In the genomic region with DNA sequence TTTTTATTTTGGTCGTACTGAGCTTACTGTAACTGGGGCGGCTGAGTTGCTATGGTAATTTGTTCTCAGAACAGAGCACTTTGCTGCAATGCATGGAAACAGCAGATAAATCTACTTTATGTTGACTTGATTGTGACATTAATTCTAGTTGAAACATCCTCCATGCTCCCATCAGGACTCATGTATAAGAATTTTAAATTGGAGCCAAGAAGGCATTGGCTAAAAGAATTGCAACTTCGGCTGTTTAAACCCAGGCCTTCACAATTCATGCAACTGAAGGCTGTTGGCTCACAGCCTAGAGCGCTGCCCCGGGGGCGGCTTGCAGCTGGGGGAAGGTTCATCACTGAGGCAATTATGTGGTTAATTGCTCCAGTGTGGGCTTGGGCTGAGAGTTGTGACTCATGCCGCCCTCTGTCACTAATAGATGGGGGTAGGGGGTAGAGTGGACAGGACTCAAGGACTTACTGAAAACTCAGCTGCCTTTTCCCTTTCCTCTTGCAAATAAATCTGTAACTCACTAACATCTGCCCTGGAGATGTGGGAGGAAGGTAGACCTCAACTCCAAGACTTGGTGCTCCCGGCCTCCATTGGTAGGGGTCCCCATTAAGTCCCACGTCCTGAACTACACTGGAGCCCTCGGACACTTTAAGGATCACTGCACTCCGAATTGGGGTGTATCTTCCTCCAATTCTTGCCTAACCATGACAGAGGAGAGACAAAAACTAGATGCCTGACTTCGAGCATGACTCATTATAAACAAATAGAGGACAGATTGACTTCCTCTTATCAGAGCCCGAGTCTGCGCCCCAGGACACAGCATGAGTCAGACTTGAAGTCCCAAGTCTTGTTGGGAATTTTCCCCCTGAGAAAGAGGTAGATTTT, we compare ENCODE assay signal across 8 cellular contexts. TPM values are rescaled to one million over a fixed set of nuclear protein-coding genes. Genes with fewer than 3 reads are reported as not detected.
A peak's percentile ranks its signal among the peaks of the same experiment; 100 is the strongest.
DNase-seq lines count a peak whose midpoint lies in the region; ATAC-seq and TF ChIP-seq lines count a peak whose summit lies in the region.

No MANE protein-coding gene starts in this region.

- H3K27ac Mint-ChIP-seq in activated T-helper 2 cell treated with anti-CD3 and anti-CD28 coated beads, Interferon-gamma antibody, Interleukin-2, Interleukin-4, amounts not matched to agents 10 μg/mL and 5 μg/mL and 100 μg/mL, durations not matched to agents 14 hours and 24 hours and 36 hours = peak overlapping the region; percentile 53

- POLR2A ChIA-PET in BJ (lab: Charles Lee) = no interaction called here

- no peaks in the 10 kb centered on the region for H3K9me3 ChIP-seq in heart left ventricle

- no peak for TF ChIP-seq POLR2A in heart left ventricle (IDR thresholded peaks at IDR 0.05)

- peak; percentile 79 for DNase-seq in BJ (ENCODE audit: low read depth)
- DNase-seq in NCI-H2171 treated with DMSO at 0.1 percent for 48 hours (lab: John Stamatoyannopoulos, UW) = peak; percentile 54
- DNase-seq in activated T-helper 2 cell treated with anti-CD3 and anti-CD28 coated beads, Interferon-gamma antibody, Interleukin-2, Interleukin-4, amounts not matched to agents 10 μg/mL and 5 μg/mL and 100 μg/mL, durations not matched to agents 14 hours and 24 hours and 36 hours (ENCODE audit: low spot score) = no peak
- DNase-seq in heart left ventricle = peak; percentile 39 to 77 (median 70)
- DNase-seq in retinal pigment epithelial cell (ENCODE audit: low read depth) = peak; percentile 79
- no peak for DNase-seq in T-helper 9 cell

- peak overlapping the region in 11 of 12 donors; percentile 14 to 88 (median 74) for H3K27ac ChIP-seq in heart left ventricle

- H3K9me3 Mint-ChIP-seq in activated T-helper 2 cell treated with anti-CD3 and anti-CD28 coated beads, Interferon-gamma antibody, Interleukin-2, Interleukin-4, amounts not matched to agents 10 μg/mL and 5 μg/mL and 100 μg/mL, durations not matched to agents 14 hours and 24 hours and 36 hours = no peaks in the 10 kb centered on the region

- CTCF ChIA-PET in BJ (lab: Yijun Ruan, JAX) = interaction anchor here (0.9 kb wide), 1 partner anchor 38 kb away, joined by 4 read pairs; a partner anchor contains a TSS

- H3K4me3 Mint-ChIP-seq in activated T-helper 2 cell treated with anti-CD3 and anti-CD28 coated beads, Interferon-gamma antibody, Interleukin-2, Interleukin-4, amounts not matched to agents 10 μg/mL and 5 μg/mL and 100 μg/mL, durations not matched to agents 14 hours and 24 hours and 36 hours (ENCODE audit: low read depth) = no peak overlapping the region

- intact Hi-C loops in activated T-helper 2 cell treated with anti-CD3 and anti-CD28 coated beads, Interferon-gamma antibody, Interleukin-2, Interleukin-4, amounts not matched to agents 10 μg/mL and 5 μg/mL and 100 μg/mL, durations not matched to agents 14 hours and 24 hours and 36 hours (cut with micrococcal nuclease) = no loop called here
- intact Hi-C loops in heart left ventricle (cut with DNase I) = loop anchor here in 4 of 10 donors (5.0 to 10.0 kb wide), 3 partner anchors 45 to 57 kb away; no protein-coding TSS in a partner anchor

- H3K4me1 ChIP-seq in heart left ventricle = peaks cover 0 to 32% (median 9%) of the 10 kb centered on the region in 12 donors

- WGBS in heart left ventricle, 4 donors = 42 to 55% (median 46%) methylated on average over 14 of the region's 14 CpGs

- TF ChIP-seq CTCF in BJ (IDR thresholded peaks at IDR 0.05; ENCODE audit: insufficient read depth, low read depth, low read length) (no peak), heart left ventricle (IDR thresholded peaks at IDR 0.05) (no peak), retinal pigment epithelial cell (conservative IDR thresholded peaks at IDR 0.05; ENCODE audit: low read depth, low read length) (no peak)

- peak overlapping the region; percentile 36 for H3K4me3 ChIP-seq in BJ (ENCODE audit: low read depth, low read length)
- peak overlapping the region in 9 of 12 donors; percentile 2 to 51 (median 29) for H3K4me3 ChIP-seq in heart left ventricle
- peak overlapping the region; percentile 25 for H3K4me3 ChIP-seq in retinal pigment epithelial cell (ENCODE audit: low read length)

- H3K27me3 ChIP-seq in BJ (ENCODE audit: control insufficient read depth, insufficient read depth, low read length) (no peaks in the 10 kb centered on the region), heart left ventricle (no peaks in the 10 kb centered on the region)

- no peaks in the 10 kb centered on the region for H3K36me3 Mint-ChIP-seq in activated T-helper 2 cell treated with anti-CD3 and anti-CD28 coated beads, Interferon-gamma antibody, Interleukin-2, Interleukin-4, amounts not matched to agents 10 μg/mL and 5 μg/mL and 100 μg/mL, durations not matched to agents 14 hours and 24 hours and 36 hours (ENCODE audit: low read depth)

- peaks cover 6% of the 10 kb centered on the region for H3K27me3 Mint-ChIP-seq in activated T-helper 2 cell treated with anti-CD3 and anti-CD28 coated beads, Interferon-gamma antibody, Interleukin-2, Interleukin-4, amounts not matched to agents 10 μg/mL and 5 μg/mL and 100 μg/mL, durations not matched to agents 14 hours and 24 hours and 36 hours (ENCODE audit: low read depth)

- H3K36me3 ChIP-seq in BJ (ENCODE audit: control insufficient read depth, insufficient read depth, low read length) (no peaks in the 10 kb centered on the region), heart left ventricle (peaks cover 0 to 2% (median 0%) of the 10 kb centered on the region in 9 donors)

- ATAC-seq in GM18511 (IDR thresholded peaks at IDR 0.05; ENCODE audit: unreplicated experiment) (peak; percentile 83), HG02973 (IDR thresholded peaks at IDR 0.05; ENCODE audit: unreplicated experiment) (peak; percentile 69), heart left ventricle (peak; percentile 66 to 97 (median 94))

- H3K4me1 Mint-ChIP-seq in activated T-helper 2 cell treated with anti-CD3 and anti-CD28 coated beads, Interferon-gamma antibody, Interleukin-2, Interleukin-4, amounts not matched to agents 10 μg/mL and 5 μg/mL and 100 μg/mL, durations not matched to agents 14 hours and 24 hours and 36 hours (ENCODE audit: low read depth) = peaks cover 22% of the 10 kb centered on the region

RNA-seq across cellular contexts. Expression of a gene that starts 37.5 kb away (rescaled TPM):
- polyA plus RNA-seq in BJ (2011; rRNA removed) (4.9 and 6.6 TPM in 2 replicates), heart left ventricle (1 to 10 TPM; 1.4 to 3.2 TPM)
- polyA minus RNA-seq in BJ (2011; rRNA and poly(A)+ RNA removed) = 4.4 and 8.6 TPM in 2 replicates
- 11.9 and 13.3 TPM in 2 replicates for total RNA-seq in activated T-helper 2 cell treated with anti-CD3 and anti-CD28 coated beads, Interferon-gamma antibody, Interleukin-2, Interleukin-4, amounts not matched to agents 10 μg/mL and 5 μg/mL and 100 μg/mL, durations not matched to agents 14 hours and 24 hours and 36 hours
- total RNA-seq in heart left ventricle = 10 to 100 TPM in 2 of 9 donors, 1 to 10 TPM in 7; 6.3 to 15.2 (median 8.3) TPM

Comparison
In these comparisons a context has a peak if more than half of its experiments do, and no peak if none do; other contexts are left out.
1. DNase-seq: peak in BJ (single experiment), NCI-H2171 treated with DMSO at 0.1 percent for 48 hours (single experiment), heart left ventricle (5 of 5) and retinal pigment epithelial cell (single experiment); none in activated T-helper 2 cell treated with anti-CD3 and anti-CD28 coated beads, Interferon-gamma antibody, Interleukin-2, Interleukin-4, amounts not matched to agents 10 μg/mL and 5 μg/mL and 100 μg/mL, durations not matched to agents 14 hours and 24 hours and 36 hours (single experiment) and T-helper 9 cell (single experiment).
2. Peak in every context shown above with its lines, with median percentiles within 50 percentile points of each other: H3K4me3 ChIP-seq and ATAC-seq.